In the genomic region with DNA sequence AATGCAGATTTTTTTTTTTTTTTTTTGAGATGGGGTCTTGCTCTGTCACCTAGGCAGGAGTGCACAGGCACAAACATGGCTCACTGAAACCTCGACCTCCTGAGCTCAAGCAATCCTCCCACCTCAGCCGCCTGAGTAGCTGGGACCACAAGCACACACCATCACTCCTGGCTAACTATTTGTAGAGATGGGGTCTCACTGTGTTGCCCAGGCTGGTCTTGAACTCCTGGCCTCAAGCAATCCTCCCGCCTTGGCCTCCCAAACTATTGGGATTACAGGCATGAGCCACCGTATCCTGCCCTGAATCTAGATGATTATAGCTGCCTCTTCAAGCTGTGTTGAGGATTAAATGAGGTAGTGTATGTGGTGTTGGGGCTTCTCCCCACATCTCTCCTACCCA, we compare ENCODE assay signal across 5 cellular contexts.
DNase-seq lines count a peak whose midpoint lies in the region; ATAC-seq, FAIRE-seq and TF ChIP-seq lines count a peak whose summit lies in the region.
"Not testable (repeated sequence)": the region's sequence is repeated elsewhere in the genome, so short reads cannot be mapped to it uniquely, and the experiment has no call there.

No MANE protein-coding gene starts in this region.

- H3K9me3 Mint-ChIP-seq in WTC11; glutamatergic neuron (ENCODE audit: unreplicated experiment): not testable (repeated sequence)

- H3K9me1 ChIP-seq in K562 (ENCODE audit: control insufficient read depth, insufficient read depth, low read length), result not testable (repeated sequence)

- not testable (repeated sequence) for TF ChIP-seq EP300 in K562 (IDR thresholded peaks at IDR 0.05; ENCODE audit: low read length); HepG2 (IDR thresholded peaks at IDR 0.05; ENCODE audit: low read depth in 2 of 2, low read length in 2 of 2); HepG2 (CRISPR knock-in tag; IDR thresholded peaks at IDR 0.05; ENCODE audit: borderline replicate concordance)

- H3K79me2 ChIP-seq in K562 (ENCODE audit: control insufficient read depth, insufficient read depth, low read length); HepG2 (ENCODE audit: insufficient read depth, low read length): not testable (repeated sequence)

- not testable (repeated sequence) for H3K27ac Mint-ChIP-seq in WTC11
- peak overlapping the region; percentile 26 for H3K27ac Mint-ChIP-seq in glutamatergic neuron (ENCODE audit: unreplicated experiment)

- CTCF ChIA-PET in WTC11 (lab: Charles Lee); K562 (lab: Yijun Ruan, JAX; ENCODE audit: low intra/inter-chr PET ratio); HepG2 (lab: Yijun Ruan, JAX; ENCODE audit: low intra/inter-chr PET ratio, low total read pairs): not testable (repeated sequence)

- TF ChIP-seq CTCF in VCaP (conservative IDR thresholded peaks at IDR 0.05); WTC11 (IDR thresholded peaks at IDR 0.05); K562 (IDR thresholded peaks at IDR 0.05 in 2 of 3, conservative IDR thresholded peaks at IDR 0.05 in 1 of 3; ENCODE audit: insufficient read depth in 2 of 3, low read depth in 1 of 3, low read length in 3 of 3); glutamatergic neuron (IDR thresholded peaks at IDR 0.05; ENCODE audit: partially characterized antibody, unreplicated experiment); HepG2 (CRISPR knock-in tag; IDR thresholded peaks at IDR 0.05): not testable (repeated sequence)

- not testable (repeated sequence) for H3K36me3 ChIP-seq in K562 (ENCODE audit: control insufficient read depth, insufficient read depth, low read length); HepG2 (replicated peaks in 1 of 2; ENCODE audit: control insufficient read depth in 1 of 2, insufficient read depth in 2 of 2, low read length in 2 of 2)

- not testable (repeated sequence) for TF ChIP-seq POLR2A in K562 (conservative IDR thresholded peaks at IDR 0.05); HepG2 (IDR thresholded peaks at IDR 0.05; ENCODE audit: insufficient read depth in 1 of 2, low read depth in 2 of 2, low read length in 2 of 2)

- FAIRE-seq in K562 (lab: Jason Lieb, UNC); HepG2 (lab: Jason Lieb, UNC): not testable (repeated sequence)

- DNase-seq in WTC11 (ENCODE audit: low spot score); K562 (ENCODE audit: extremely low read depth in 1 of 4, low spot score in 3 of 4); glutamatergic neuron; HepG2 (ENCODE audit: low spot score): not testable (repeated sequence)

- peak overlapping the region; percentile 52 for H3K27ac ChIP-seq in VCaP
- not testable (repeated sequence) for H3K27ac ChIP-seq in K562 (ENCODE audit: extremely low read depth, low read depth, low read length); HepG2 (ENCODE audit: extremely low read length, insufficient read depth, low read length)

- intact Hi-C loops in K562 (cut with micrococcal nuclease); HepG2 (cut with micrococcal nuclease; ENCODE audit: unreplicated experiment): not testable (repeated sequence)

- not testable (repeated sequence) for TF ChIP-seq RAD21 in K562 (CRISPR knock-in tag; conservative IDR thresholded peaks at IDR 0.05 in 1 of 2, IDR thresholded peaks at IDR 0.05 in 1 of 2); HepG2 (CRISPR knock-in tag; IDR thresholded peaks at IDR 0.05)

- 0% methylated on average over 4 of the region's 4 CpGs for WGBS in K562 (ENCODE audit: insufficient coverage, low coverage, missing lambda C conversion rate)
- 2% methylated on average over 4 of the region's 4 CpGs for WGBS in HepG2 (ENCODE audit: low lambda C conversion rate)

- H3K9me3 ChIP-seq in K562 (replicated peaks; ENCODE audit: control insufficient read depth, insufficient read depth, low read depth, low read length); HepG2 (ENCODE audit: low read length): not testable (repeated sequence)

- H4K20me1 ChIP-seq in K562 (replicated peaks; ENCODE audit: control insufficient read depth, insufficient read depth, low read length); HepG2 (ENCODE audit: insufficient read depth, low read length): not testable (repeated sequence)

- H3K27me3 ChIP-seq in K562 (ENCODE audit: control insufficient read depth in 2 of 2, insufficient read depth in 2 of 2, low read length in 2 of 2) (peaks cover 31 to 36% of the 10 kb centered on the region in 2 experiments), HepG2 (ENCODE audit: control insufficient read depth in 1 of 2, insufficient read depth in 2 of 2, low read length in 2 of 2) (peaks cover 7 to 49% of the 10 kb centered on the region in 2 experiments)

- H3K4me2 ChIP-seq in K562 (ENCODE audit: insufficient read depth, low read length); HepG2 (ENCODE audit: low read depth, low read length): not testable (repeated sequence)

- H3K36me3 Mint-ChIP-seq in WTC11; glutamatergic neuron (ENCODE audit: unreplicated experiment): not testable (repeated sequence)

- not testable (repeated sequence) for H2AFZ ChIP-seq in K562 (ENCODE audit: low read depth, low read length); HepG2 (ENCODE audit: low read length)

- BruUV-seq in K562 (replicated peaks; lab: Mats Ljungman, UMichigan); HepG2 (replicated peaks; lab: Mats Ljungman, UMichigan): not testable (repeated sequence)

- H3K4me3 Mint-ChIP-seq in WTC11; glutamatergic neuron (ENCODE audit: unreplicated experiment): not testable (repeated sequence)

- H3K4me1 Mint-ChIP-seq in WTC11; glutamatergic neuron (ENCODE audit: low read depth, unreplicated experiment): not testable (repeated sequence)

- not testable (repeated sequence) for H3K9ac ChIP-seq in K562 (ENCODE audit: insufficient read depth in 1 of 2, low read depth in 2 of 2, low read length in 2 of 2); HepG2 (ENCODE audit: insufficient read depth, low read depth, low read length)

- POLR2A ChIA-PET in WTC11 (lab: Charles Lee), result interaction anchor here (0.7 kb wide), 1 partner anchor 13 kb away, joined by 3 read pairs; no protein-coding TSS in a partner anchor
- POLR2A ChIA-PET in K562 (lab: Yijun Ruan, JAX); HepG2 (lab: Yijun Ruan, JAX): not testable (repeated sequence)

- not testable (repeated sequence) for H3K27me3 Mint-ChIP-seq in WTC11 (ENCODE audit: low read depth); glutamatergic neuron (ENCODE audit: unreplicated experiment)

- not testable (repeated sequence) for H3K4me3 ChIP-seq in K562; HepG2 (replicated peaks in 1 of 3; ENCODE audit: insufficient read depth in 1 of 3, low read depth in 2 of 3, low read length in 3 of 3)

- H3K4me1 ChIP-seq in K562 (replicated peaks in 1 of 2; ENCODE audit: control insufficient read depth in 2 of 2, insufficient read depth in 2 of 2, low read length in 2 of 2); HepG2 (ENCODE audit: insufficient read depth, low read length): not testable (repeated sequence)

- not testable (repeated sequence) for ATAC-seq in WTC11, K562, HepG2

- in situ Hi-C loops in K562 (cut with MboI); HepG2 (cut with HindIII; ENCODE audit: extremely low pct_ligation_motif_present, low pct_unique_long_range_greater_than_20kb): not testable (repeated sequence)

TF ChIP-seq in WTC11, 78 proteins besides CTCF, POLR2A, EP300 and RAD21:
- peak; percentile 72; the same call in 1 of the 2 replicates for TF ChIP-seq ZNF121 (CRISPR knock-in tag; IDR thresholded peaks at IDR 0.05)
TF ChIP-seq in WTC11: peak in this region for 1; not testable (repeated sequence) for 77.

TF ChIP-seq in K562, 482 proteins besides CTCF, POLR2A, EP300 and RAD21:
- TF ChIP-seq ZNF121 (CRISPR knock-in tag; conservative IDR thresholded peaks at IDR 0.05), result peak; percentile 19; the same call in 1 of the 2 replicates

TF ChIP-seq in HepG2, 621 proteins besides CTCF, POLR2A, EP300 and RAD21:
- TF ChIP-seq ZNF121 (CRISPR knock-in tag; IDR thresholded peaks at IDR 0.05), result peak; percentile 50; the same call in 1 of the 2 replicates
